In genomic region chr10:47031953-47032465, GRCh38 we compare ENCODE assay signal across 10 cellular contexts.
DNase-seq lines count a peak whose midpoint lies in the region; ATAC-seq and TF ChIP-seq lines count a peak whose summit lies in the region.
"Had no signal": no experiment of that assay in that cellular context is flagged by ENCODE, and none has a peak within 500 bp of the region (broad histone marks: within the 10 kb centered on the region; RNA-seq: fewer than 3 reads in every experiment).

No MANE protein-coding gene starts in this region.

- no peaks in the 10 kb centered on the region for H3K27me3 ChIP-seq in thyroid gland

- H3K9me3 Mint-ChIP-seq in activated T-cell treated with anti-CD3 and anti-CD28 coated beads, Interleukin-2, amount 50 U/mL, for 4 hours = no peaks in the 10 kb centered on the region
- H3K9me3 Mint-ChIP-seq in progenitor cell of endocrine pancreas (ENCODE audit: low read depth) = no peaks in the 10 kb centered on the region
- H3K9me3 Mint-ChIP-seq: naive thymus-derived CD4-positive, alpha-beta T cell had no signal

- H3K27ac ChIP-seq in thyroid gland = peak overlapping the region in 2 of 3 donors; percentile 45 to 46
- H3K27ac ChIP-seq: SK-N-MC had no signal

- H3K4me3 ChIP-seq in choroid plexus epithelial cell (ENCODE audit: low read depth, low read length) (no peak overlapping the region), thyroid gland (replicated peaks in 1 of 3) (no peak overlapping the region)
- H3K4me3 ChIP-seq: SK-N-MC had no signal

- no peaks in the 10 kb centered on the region for H3K4me1 Mint-ChIP-seq in activated T-cell treated with anti-CD3 and anti-CD28 coated beads, Interleukin-2, amount 50 U/mL, for 4 hours (ENCODE audit: low read depth)
- no peaks in the 10 kb centered on the region for H3K4me1 Mint-ChIP-seq in progenitor cell of endocrine pancreas (ENCODE audit: low read depth)
- H3K4me1 Mint-ChIP-seq: naive thymus-derived CD4-positive, alpha-beta T cell had no signal

- WGBS in thyroid gland, 2 donors = 88 to 93% methylated on average over 6 of the region's 6 CpGs

- no peak for TF ChIP-seq CTCF in choroid plexus epithelial cell (conservative IDR thresholded peaks at IDR 0.05; ENCODE audit: low read depth, low read length)
- no peak for TF ChIP-seq CTCF in thyroid gland (IDR thresholded peaks at IDR 0.05)
- TF ChIP-seq CTCF in progenitor cell of endocrine pancreas (IDR thresholded peaks at IDR 0.05; ENCODE audit: unreplicated experiment) = no peak

- no peak overlapping the region for H3K27ac Mint-ChIP-seq in progenitor cell of endocrine pancreas
- H3K27ac Mint-ChIP-seq: naive thymus-derived CD4-positive, alpha-beta T cell had no signal

- no peaks in the 10 kb centered on the region for H3K36me3 ChIP-seq in thyroid gland

- no peak for TF ChIP-seq POLR2A in thyroid gland (IDR thresholded peaks at IDR 0.05)

- DNase-seq in activated T-cell treated with anti-CD3 and anti-CD28 coated beads, Interleukin-2, amount 50 U/mL, for 1 hour = peak; percentile 13
- DNase-seq in activated T-cell treated with anti-CD3 and anti-CD28 coated beads, Interleukin-2, amount 50 U/mL, for 4 hours = no peak
- DNase-seq in choroid plexus epithelial cell (ENCODE audit: low read depth) (peak; percentile 44), left lobe of liver (ENCODE audit: low spot score) (peak; percentile 35), thyroid gland (no peak), iPS-NIHi11 (ENCODE audit: low spot score) (no peak), progenitor cell of endocrine pancreas (ENCODE audit: low spot score, unreplicated experiment) (no peak)
- DNase-seq: naive thymus-derived CD4-positive, alpha-beta T cell had no signal

- H3K4me3 Mint-ChIP-seq in activated T-cell treated with anti-CD3 and anti-CD28 coated beads, Interleukin-2, amount 50 U/mL, for 4 hours = no peak overlapping the region
- H3K4me3 Mint-ChIP-seq in progenitor cell of endocrine pancreas (ENCODE audit: low read depth) = no peak overlapping the region
- H3K4me3 Mint-ChIP-seq: naive thymus-derived CD4-positive, alpha-beta T cell had no signal

- ATAC-seq in activated T-cell treated with anti-CD3 and anti-CD28 coated beads, Interleukin-2, amount 50 U/mL, for 4 hours = no peak
- ATAC-seq in left lobe of liver = no peak
- no peak for ATAC-seq in GM19397 (IDR thresholded peaks at IDR 0.05; ENCODE audit: unreplicated experiment)
- ATAC-seq: naive thymus-derived CD4-positive, alpha-beta T cell had no signal

- no peaks in the 10 kb centered on the region for H3K9me3 ChIP-seq in thyroid gland

- intact Hi-C loops in thyroid gland (cut with DNase I) = no loop called here

- no peaks in the 10 kb centered on the region for H3K27me3 Mint-ChIP-seq in activated T-cell treated with anti-CD3 and anti-CD28 coated beads, Interleukin-2, amount 50 U/mL, for 4 hours (ENCODE audit: low read depth)
- H3K27me3 Mint-ChIP-seq in progenitor cell of endocrine pancreas = peaks cover 37% of the 10 kb centered on the region
- H3K27me3 Mint-ChIP-seq: naive thymus-derived CD4-positive, alpha-beta T cell had no signal

- H3K4me1 ChIP-seq in thyroid gland = peaks cover 0 to 5% of the 10 kb centered on the region in 2 donors

- H3K36me3 Mint-ChIP-seq in activated T-cell treated with anti-CD3 and anti-CD28 coated beads, Interleukin-2, amount 50 U/mL, for 4 hours (ENCODE audit: insufficient read depth) = no peaks in the 10 kb centered on the region
- no peaks in the 10 kb centered on the region for H3K36me3 Mint-ChIP-seq in progenitor cell of endocrine pancreas (ENCODE audit: insufficient read depth)
- H3K36me3 Mint-ChIP-seq: naive thymus-derived CD4-positive, alpha-beta T cell had no signal

Comparison
In these comparisons a context has a peak if more than half of its experiments do, and no peak if none do; other contexts are left out.
1. DNase-seq: peak in activated T-cell treated with anti-CD3 and anti-CD28 coated beads, Interleukin-2, amount 50 U/mL, for 1 hour (single experiment), choroid plexus epithelial cell (single experiment) and left lobe of liver (single experiment); none in activated T-cell treated with anti-CD3 and anti-CD28 coated beads, Interleukin-2, amount 50 U/mL, for 4 hours (single experiment), thyroid gland (0 of 2), iPS-NIHi11 (single experiment) and progenitor cell of endocrine pancreas (single experiment).